1 cellular context compared by ENCODE assay signal in genomic region chr1:44314401-44314800, GRCh38.
TF ChIP-seq lines count a peak whose summit lies in the region.

No MANE protein-coding gene starts in this region.

TF ChIP-seq in A549, 52 proteins besides CTCF, POLR2A, EP300 and RAD21 (continued from another document):
- no peak for TF ChIP-seq RFX5 (IDR thresholded peaks at IDR 0.05)
- TF ChIP-seq HOXB13 (CRISPR knock-in tag; IDR thresholded peaks at IDR 0.05; ENCODE audit: low read depth) = no peak
TF ChIP-seq in A549: peak in this region for 1.
